Comparison of ENCODE assay signal across 30 cellular contexts in genomic region chr16:64740261-64740660, GRCh38.
"Had no signal": no experiment of that assay in that cellular context is flagged by ENCODE, and none has a peak within 500 bp of the region (broad histone marks: within the 10 kb centered on the region; RNA-seq: fewer than 3 reads in every experiment).

No MANE protein-coding gene starts in this region.

- H3K27ac ChIP-seq: adrenal gland, ascending aorta, body of pancreas, brain microvascular endothelial cell, breast epithelium, cardiac muscle cell had no signal

- H3K36me3 ChIP-seq: adrenal gland, ascending aorta, brain microvascular endothelial cell, breast epithelium, cardiac muscle cell had no signal

- H3K4me3 ChIP-seq: adrenal gland, ascending aorta, body of pancreas, breast epithelium, cardiac muscle cell had no signal

- H3K4me1 ChIP-seq: ascending aorta, body of pancreas, breast epithelium had no signal

- H3K9me3 ChIP-seq: adrenal gland, ascending aorta, body of pancreas had no signal

- DNase-seq: activated effector memory CD4-positive, alpha-beta T cell treated with anti-CD3 and anti-CD28 coated beads, Interleukin-2, amount 50 U/mL, for 16 hours; activated effector memory CD4-positive, alpha-beta T cell treated with Interleukin-2 at 50 U/mL for 16 hours; activated gamma-delta T cell; activated gamma-delta T cell treated with Interleukin-2 at 50 U/mL for 16 hours; activated naive CD4-positive, alpha-beta T cell; activated naive CD4-positive, alpha-beta T cell treated with anti-CD3 and anti-CD28 coated beads for 36 hours; activated naive CD4-positive, alpha-beta T cell treated with anti-CD3 and anti-CD28 coated beads, Interleukin-2, amount 10 ng/mL, durations not matched to agents 7 days and 5 days; activated naive CD4-positive, alpha-beta T cell treated with anti-CD3 and anti-CD28 coated beads, Interleukin-2, amount 50 U/mL, for 16 hours; activated naive CD4-positive, alpha-beta T cell treated with Interleukin-2 at 50 U/mL for 16 hours; activated naive CD8-positive, alpha-beta T cell treated with anti-CD3 and anti-CD28 coated beads for 36 hours; activated naive CD8-positive, alpha-beta T cell treated with anti-CD3 and anti-CD28 coated beads, Interleukin-2, amount 10 ng/mL, durations not matched to agents 7 days and 5 days; activated naive CD8-positive, alpha-beta T cell treated with anti-CD3 and anti-CD28 coated beads, Interleukin-2, amount 50 U/mL, for 24 hours; activated T-cell treated with anti-CD3 and anti-CD28 coated beads, Interleukin-2, amount 50 U/mL, for 1 hour; activated T-cell treated with anti-CD3 and anti-CD28 coated beads, Interleukin-2, amount 50 U/mL, for 24 hours; activated T-cell treated with anti-CD3 and anti-CD28 coated beads, Interleukin-2, amount 50 U/mL, for 4 hours; activated T-cell treated with anti-CD3 and anti-CD28 coated beads, Interleukin-2, amount 50 U/mL, for 48 hours; activated T-cell treated with anti-CD3 and anti-CD28 coated beads, Interleukin-2, amount 50 U/mL, for 72 hours; adrenal gland; amniotic stem cell; amygdala; anterior cingulate cortex; aorta; body of pancreas; brain microvascular endothelial cell; caudate nucleus; central memory CD4-positive, alpha-beta T cell; cerebellar nuclear complex had no signal

- H3K27me3 ChIP-seq: adrenal gland, ascending aorta, body of pancreas, brain microvascular endothelial cell, breast epithelium, cardiac muscle cell had no signal
